In genomic region chr4:115042496-115042895, GRCh38 we compare ENCODE assay signal across 16 cellular contexts.
DNase-seq lines count a peak whose midpoint lies in the region; ATAC-seq and TF ChIP-seq lines count a peak whose summit lies in the region.
"Had no signal": no experiment of that assay in that cellular context is flagged by ENCODE, and none has a peak within 500 bp of the region (broad histone marks: within the 10 kb centered on the region; RNA-seq: fewer than 3 reads in every experiment).

No MANE protein-coding gene starts in this region.

- H3K27me3 Mint-ChIP-seq in HFFc6 (ENCODE audit: insufficient read depth): no peaks in the 10 kb centered on the region
- H3K27me3 Mint-ChIP-seq: activated CD4-positive, alpha-beta T cell treated with anti-CD3 and anti-CD28 coated beads, Interleukin-2, amount 10 ng/mL, durations not matched to agents 7 days and 5 days; activated naive CD4-positive, alpha-beta T cell treated with anti-CD3 and anti-CD28 coated beads, Interleukin-2, amount 10 ng/mL, durations not matched to agents 7 days and 5 days had no signal

- no peak overlapping the region for H3K4me3 ChIP-seq in GM12875 (ENCODE audit: low read depth, low read length)
- no peak overlapping the region for H3K4me3 ChIP-seq in kidney epithelial cell (ENCODE audit: low read depth, low read length)
- H3K4me3 ChIP-seq: K562, SJSA1, suprapubic skin had no signal

- H3K27me3 ChIP-seq in kidney epithelial cell (ENCODE audit: control insufficient read depth, insufficient read depth, low read length): no peaks in the 10 kb centered on the region
- H3K27me3 ChIP-seq: SJSA1, suprapubic skin had no signal

- H3K4me3 Mint-ChIP-seq in HFFc6: no peak overlapping the region
- H3K4me3 Mint-ChIP-seq: activated CD4-positive, alpha-beta T cell treated with anti-CD3 and anti-CD28 coated beads, Interleukin-2, amount 10 ng/mL, durations not matched to agents 7 days and 5 days; activated naive CD4-positive, alpha-beta T cell treated with anti-CD3 and anti-CD28 coated beads, Interleukin-2, amount 10 ng/mL, durations not matched to agents 7 days and 5 days; mesothelial cell of epicardium had no signal

- no peaks in the 10 kb centered on the region for H3K4me1 Mint-ChIP-seq in HFFc6 (ENCODE audit: low read depth)
- H3K4me1 Mint-ChIP-seq: activated CD4-positive, alpha-beta T cell treated with anti-CD3 and anti-CD28 coated beads, Interleukin-2, amount 10 ng/mL, durations not matched to agents 7 days and 5 days; activated naive CD4-positive, alpha-beta T cell treated with anti-CD3 and anti-CD28 coated beads, Interleukin-2, amount 10 ng/mL, durations not matched to agents 7 days and 5 days had no signal

- no peak overlapping the region for H3K27ac Mint-ChIP-seq in HFFc6
- H3K27ac Mint-ChIP-seq: activated CD4-positive, alpha-beta T cell treated with anti-CD3 and anti-CD28 coated beads, Interleukin-2, amount 10 ng/mL, durations not matched to agents 7 days and 5 days; activated naive CD4-positive, alpha-beta T cell treated with anti-CD3 and anti-CD28 coated beads, Interleukin-2, amount 10 ng/mL, durations not matched to agents 7 days and 5 days; mesothelial cell of epicardium had no signal

- TF ChIP-seq POLR2A in erythroblast (IDR thresholded peaks at IDR 0.05; ENCODE audit: low read length): no peak

- H3K9me3 Mint-ChIP-seq in HFFc6: peaks cover 15% of the 10 kb centered on the region
- H3K9me3 Mint-ChIP-seq: activated CD4-positive, alpha-beta T cell treated with anti-CD3 and anti-CD28 coated beads, Interleukin-2, amount 10 ng/mL, durations not matched to agents 7 days and 5 days; activated naive CD4-positive, alpha-beta T cell treated with anti-CD3 and anti-CD28 coated beads, Interleukin-2, amount 10 ng/mL, durations not matched to agents 7 days and 5 days; mesothelial cell of epicardium had no signal

- H3K36me3 Mint-ChIP-seq in HFFc6 (ENCODE audit: low read depth): no peaks in the 10 kb centered on the region
- H3K36me3 Mint-ChIP-seq: activated naive CD4-positive, alpha-beta T cell treated with anti-CD3 and anti-CD28 coated beads, Interleukin-2, amount 10 ng/mL, durations not matched to agents 7 days and 5 days; mesothelial cell of epicardium had no signal

- DNase-seq in HFFc6 (no peak), kidney epithelial cell (ENCODE audit: low read depth) (no peak), HT-29 (ENCODE audit: low spot score) (no peak), GOT3 (lab: John Stamatoyannopoulos, UW) (no peak), erythroblast (lab: John Stamatoyannopoulos, UW) (no peak)
- DNase-seq: activated CD4-positive, alpha-beta T cell treated with anti-CD3 and anti-CD28 coated beads, Interleukin-2, amount 10 ng/mL, durations not matched to agents 7 days and 5 days; activated naive CD4-positive, alpha-beta T cell treated with anti-CD3 and anti-CD28 coated beads, Interleukin-2, amount 10 ng/mL, durations not matched to agents 7 days and 5 days; dermis blood vessel endothelial cell; NCI-H2171 treated with DMSO at 0.1 percent for 48 hours had no signal

- TF ChIP-seq CTCF in GM12875 (IDR thresholded peaks at IDR 0.05; ENCODE audit: borderline replicate concordance, insufficient read depth, low read depth, low read length) (peak; percentile 28; the same call in 1 of the 2 replicates), HFFc6 (IDR thresholded peaks at IDR 0.05) (0 out of 2 replicates have a peak, but pooled peaks have one; percentile 19), kidney epithelial cell (IDR thresholded peaks at IDR 0.05; ENCODE audit: insufficient read depth, low read length, poor library complexity, severe bottlenecking) (peak; percentile 38)

- ATAC-seq in SK-N-SH treated with all-trans-retinoic acid at 6 μM for 48 hours (peak; percentile 81), HG03097 (IDR thresholded peaks at IDR 0.05; ENCODE audit: low FRiP score, unreplicated experiment) (no peak)
- ATAC-seq: K562 had no signal

- H3K36me3 ChIP-seq in kidney epithelial cell (ENCODE audit: control insufficient read depth, insufficient read depth, low read length): no peaks in the 10 kb centered on the region
- H3K36me3 ChIP-seq: SJSA1, suprapubic skin had no signal

TF ChIP-seq in SK-N-SH treated with all-trans-retinoic acid at 6 μM for 48 hours, 23 proteins besides CTCF, POLR2A, EP300 and RAD21:
- no peak for TF ChIP-seq RARB (CRISPR knock-in tag; IDR thresholded peaks at IDR 0.05)
